ENCODE assay signal across 11 cellular contexts in genomic region chrX:77143907-77144306, GRCh38.
"Had no signal": no experiment of that assay in that cellular context is flagged by ENCODE, and none has a peak within 500 bp of the region (broad histone marks: within the 10 kb centered on the region; RNA-seq: fewer than 3 reads in every experiment).

No MANE protein-coding gene starts in this region.

- H3K27ac Mint-ChIP-seq: GM23338, H9, HFFc6 had no signal

- H3K27ac ChIP-seq: GM23248 had no signal

- H3K4me3 Mint-ChIP-seq: GM23338, H9, HFFc6 had no signal

- DNase-seq: GM23248, GOT3, H7, H9, HCEC 1CT, HFFc6 had no signal

- H3K9ac ChIP-seq: GM23248 had no signal

- H3K9me3 ChIP-seq: HAP-1 had no signal

- H3K36me3 ChIP-seq: HAP-1 had no signal

- H3K4me2 ChIP-seq: GM23338 had no signal

- H3K4me1 ChIP-seq: HAP-1 had no signal

- H3K4me3 ChIP-seq: GM23248, GM23338, HAP-1 had no signal

- H3K9me3 Mint-ChIP-seq: HFFc6 had no signal

- FAIRE-seq: H1, H54 had no signal

- H3K4me1 Mint-ChIP-seq: GM23338, H9 had no signal

- ATAC-seq: GM23338, HCT116 had no signal

- H2AFZ ChIP-seq: GM23248, GM23338 had no signal
